8 cellular contexts compared by ENCODE assay signal in genomic region chr6:8435093-8435844, GRCh38.
DNase-seq lines count a peak whose midpoint lies in the region; ATAC-seq and TF ChIP-seq lines count a peak whose summit lies in the region.

Gene SLC35B3, minus strand, starts transcription at chr6:8435545.

- DNase-seq in AG20443 (ENCODE audit: low spot score) (peak; percentile 100), NCI-H446 treated with DMSO at 0.1 percent for 48 hours (lab: John Stamatoyannopoulos, UW) (peak; percentile 71), cerebellar cortex (ENCODE audit: low spot score) (peak; percentile 89), islet precursor cell (peak; percentile 97)
- DNase-seq in stimulated activated CD4-positive, alpha-beta T cell treated with anti-CD3 and anti-CD28 coated beads, Interleukin-12 subunit alpha, Interleukin-12 subunit beta, amount 100 ng/mL, for 4 hours = peak; percentile 99

- ATAC-seq in HG03378 (IDR thresholded peaks at IDR 0.05; ENCODE audit: unreplicated experiment) = peak; percentile 92
- ATAC-seq in activated CD4-positive, CD25-positive, alpha-beta regulatory T cell treated with anti-CD3 and anti-CD28 coated beads, Interleukin-2, amount 50 U/mL, for 24 hours = peak; percentile 90 to 93

- peak; percentile 83 for TF ChIP-seq POLR2A in GM19099 (IDR thresholded peaks at IDR 0.05; ENCODE audit: extremely low read depth, insufficient read length, low read depth)

Comparison
In these comparisons a context has a peak if more than half of its experiments do, and no peak if none do; other contexts are left out.
1. Peak in every context shown above with its lines: DNase-seq and ATAC-seq.